In the genomic region with DNA sequence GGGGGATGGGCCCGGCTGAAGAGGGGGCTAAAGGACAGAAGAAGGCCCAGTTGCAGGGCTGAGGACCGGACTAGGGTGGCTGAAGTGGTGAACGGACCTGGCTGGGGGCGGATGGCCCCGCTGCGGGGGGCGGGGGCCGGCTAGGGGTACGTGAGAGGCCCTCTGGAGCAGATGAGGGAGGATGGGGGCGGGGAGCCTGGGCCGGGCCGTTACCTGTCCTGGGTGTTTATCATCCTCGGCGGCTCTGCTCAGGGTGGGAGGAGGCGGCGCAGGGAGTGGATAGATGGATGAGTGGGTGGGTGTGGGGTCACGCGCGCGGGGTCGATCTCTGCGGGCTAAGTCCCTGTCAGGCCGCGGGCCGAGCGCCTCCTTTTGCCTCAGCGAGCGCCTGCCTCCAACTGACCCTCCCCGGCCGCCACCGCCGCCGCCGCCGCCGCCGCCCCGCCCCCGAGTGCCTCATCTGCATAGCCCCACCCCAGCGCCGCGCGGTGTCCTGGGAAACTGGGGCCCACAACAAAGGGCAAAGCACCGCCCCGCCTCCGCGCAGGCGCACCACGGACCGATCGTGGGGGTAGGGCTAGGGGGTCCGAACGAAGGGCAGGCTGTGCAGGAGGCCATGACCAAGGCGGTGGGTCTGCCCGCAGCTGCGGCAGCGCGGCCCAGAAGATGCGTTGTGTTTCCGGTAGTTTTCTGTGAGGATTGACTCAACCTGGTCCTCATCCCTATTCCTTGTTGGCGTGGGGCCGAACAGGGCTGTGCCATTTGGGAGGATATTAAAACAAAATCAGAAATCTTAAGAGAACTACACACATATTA, we compare ENCODE assay signal across 8 cellular contexts.
A peak's percentile ranks its signal among the peaks of the same experiment; 100 is the strongest.
DNase-seq lines count a peak whose midpoint lies in the region; ATAC-seq, FAIRE-seq and TF ChIP-seq lines count a peak whose summit lies in the region.

No MANE protein-coding gene starts in this region.

- peak overlapping the region; percentile 98 for H2AFZ ChIP-seq in mammary epithelial cell (ENCODE audit: low read depth, low read length)
- H2AFZ ChIP-seq in smooth muscle cell (ENCODE audit: low read depth) = peak overlapping the region; percentile 77

- H3K27me3 ChIP-seq in mammary epithelial cell (ENCODE audit: insufficient read depth, low read length) (no peaks in the 10 kb centered on the region), smooth muscle cell (ENCODE audit: low read depth) (no peaks in the 10 kb centered on the region)

- DNase-seq in A549 (ENCODE audit: low read depth in 1 of 2, low spot score in 1 of 2) = peak; percentile 93 to 98
- peak; percentile 94 for DNase-seq in NCI-H2227 (lab: John Stamatoyannopoulos, UW; ENCODE audit: unreplicated experiment)
- peak; percentile 84 for DNase-seq in mammary epithelial cell
- peak; percentile 93 to 94 (median 94) for DNase-seq in immature natural killer cell
- DNase-seq in smooth muscle cell (lab: John Stamatoyannopoulos, UW; ENCODE audit: unreplicated experiment) = peak; percentile 93

- H3K4me2 ChIP-seq in A549 (peak overlapping the region; percentile 76), mammary epithelial cell (ENCODE audit: insufficient read depth, low read depth, low read length) (peak overlapping the region; percentile 91), smooth muscle cell (peak overlapping the region; percentile 96)

- TF ChIP-seq CTCF in A549 (IDR thresholded peaks at IDR 0.05) (peak; percentile 10; the same call in 1 of the 3 replicates), WI38 (IDR thresholded peaks at IDR 0.05; ENCODE audit: low read depth, low read length) (no peak), mammary epithelial cell (conservative IDR thresholded peaks at IDR 0.05 in 1 of 2, IDR thresholded peaks at IDR 0.05 in 1 of 2; ENCODE audit: extremely low read depth in 1 of 2, insufficient read depth in 1 of 2, low read depth in 1 of 2, low read length in 2 of 2) (no peak), smooth muscle cell (IDR thresholded peaks at IDR 0.05; ENCODE audit: borderline replicate concordance, insufficient read depth, poor library complexity, severe bottlenecking) (no peak)

- no peaks in the 10 kb centered on the region for H4K20me1 ChIP-seq in mammary epithelial cell (ENCODE audit: insufficient read depth, low read length)
- H4K20me1 ChIP-seq in smooth muscle cell (ENCODE audit: low read depth) = peaks cover 43% of the 10 kb centered on the region

- peaks cover 11 to 19% (median 17%) of the 10 kb centered on the region in 3 donors for H3K27me3 Mint-ChIP-seq in immature natural killer cell (ENCODE audit: low read depth in 3 of 3)

- peaks cover 19% of the 10 kb centered on the region for H3F3A ChIP-seq in smooth muscle cell (ENCODE audit: low read depth)

- intact Hi-C loops in mammary epithelial cell (cut with micrococcal nuclease) = no loop called here

- H3K9ac ChIP-seq in mammary epithelial cell (ENCODE audit: insufficient read depth, low read length) = peak overlapping the region; percentile 85
- peak overlapping the region; percentile 88 for H3K9ac ChIP-seq in smooth muscle cell (ENCODE audit: low read depth)

- dilution Hi-C loops in mammary epithelial cell (cut with HindIII; ENCODE audit: low sequenced_read_pairs) = no loop called here

- WGBS in A549 (ENCODE audit: missing lambda C conversion rate) = 3% methylated on average over 30 of the region's 62 CpGs
- WGBS in mammary epithelial cell (ENCODE audit: low coverage, missing lambda C conversion rate) = 2% methylated on average over 10 of the region's 62 CpGs
- 3% methylated on average over 36 of the region's 62 CpGs for WGBS in smooth muscle cell (ENCODE audit: low lambda C conversion rate)

- H3K27ac ChIP-seq in A549 (peak overlapping the region; percentile 88 to 94), mammary epithelial cell (ENCODE audit: insufficient read depth, low read depth, low read length) (peak overlapping the region; percentile 54), smooth muscle cell (ENCODE audit: low read depth) (peak overlapping the region; percentile 80)

- H3K36me3 Mint-ChIP-seq in immature natural killer cell = no peaks in the 10 kb centered on the region

- peak overlapping the region; percentile 83 to 94 (median 90) for H3K27ac Mint-ChIP-seq in immature natural killer cell

- H3K4me1 ChIP-seq in A549 (peaks cover 47% of the 10 kb centered on the region), mammary epithelial cell (ENCODE audit: insufficient read depth, low read length) (peaks cover 41% of the 10 kb centered on the region), smooth muscle cell (ENCODE audit: low read depth) (peaks cover 38% of the 10 kb centered on the region)

- POLR2A ChIA-PET in A549 (lab: Yijun Ruan, JAX) = interaction anchor here (0.6 kb wide), 1 partner anchor 21 kb away, joined by 4 read pairs; no protein-coding TSS in a partner anchor

- peaks cover 43 to 57% of the 10 kb centered on the region in 2 donors for H3K4me1 Mint-ChIP-seq in immature natural killer cell

- no peak for FAIRE-seq in A549 (lab: Jason Lieb, UNC)

- H3K4me3 ChIP-seq in A549 = peak overlapping the region; percentile 75
- peak overlapping the region; percentile 88 for H3K4me3 ChIP-seq in WI38 (ENCODE audit: low read depth, low read length)
- H3K4me3 ChIP-seq in mammary epithelial cell (replicated peaks in 1 of 3; ENCODE audit: insufficient read depth in 1 of 3, low read depth in 2 of 3, low read length in 3 of 3) = peak overlapping the region; percentile 70 to 91 (median 88)
- H3K4me3 ChIP-seq in smooth muscle cell = peak overlapping the region; percentile 81

- H3K4me3 Mint-ChIP-seq in immature natural killer cell = peak overlapping the region; percentile 82 to 94 (median 91)

- no TSS peak for BruUV-seq in mammary epithelial cell (replicated peaks; lab: Mats Ljungman, UMichigan)

- ATAC-seq in A549 = peak; percentile 93 to 95
- ATAC-seq in GM18873 (IDR thresholded peaks at IDR 0.05; ENCODE audit: low FRiP score, unreplicated experiment) = peak; percentile 68
- peak; percentile 92 for ATAC-seq in HG03139 (IDR thresholded peaks at IDR 0.05; ENCODE audit: unreplicated experiment)

- no peaks in the 10 kb centered on the region for H3K36me3 ChIP-seq in mammary epithelial cell (ENCODE audit: insufficient read depth, low read length)
- H3K36me3 ChIP-seq in smooth muscle cell (ENCODE audit: low read depth) = no peaks in the 10 kb centered on the region

- CTCF ChIA-PET in A549 (lab: Yijun Ruan, JAX) (interaction anchor here (0.8 to 44.5 kb wide), 7 partner anchors 12 to 212 kb away, joined by 3 to 1052 read pairs (median 121); no protein-coding TSS in a partner anchor), mammary epithelial cell (lab: Charles Lee; ENCODE audit: low non-redundant PET) (no interaction called here)

- H3K9me3 Mint-ChIP-seq in immature natural killer cell = peaks cover 0 to 1% (median 0%) of the 10 kb centered on the region in 6 donors

- H3K9me3 ChIP-seq in A549 (no peaks in the 10 kb centered on the region), mammary epithelial cell (replicated peaks; ENCODE audit: insufficient read depth, low read length) (no peaks in the 10 kb centered on the region), smooth muscle cell (replicated peaks; ENCODE audit: low read depth) (no peaks in the 10 kb centered on the region)

- H3K79me2 ChIP-seq in mammary epithelial cell (ENCODE audit: insufficient read depth, low read length) (peaks cover 49% of the 10 kb centered on the region), smooth muscle cell (ENCODE audit: low read depth) (peaks cover 49% of the 10 kb centered on the region)

- peak; percentile 98 for TF ChIP-seq POLR2A in A549 (IDR thresholded peaks at IDR 0.05; ENCODE audit: low read length)

- TF ChIP-seq EP300 in A549 (IDR thresholded peaks at IDR 0.05) = no peak; a peak in 1 of 5 replicates

- in situ Hi-C loops in mammary epithelial cell (cut with MboI; ENCODE audit: low sequenced_read_pairs in 2 of 2) = no loop called here

- TF ChIP-seq RAD21 in A549 (conservative IDR thresholded peaks at IDR 0.05 in 1 of 2, IDR thresholded peaks at IDR 0.05 in 1 of 2) = no peak

TF ChIP-seq in A549, 52 proteins besides CTCF, POLR2A, EP300 and RAD21 (continues in another document):
- TF ChIP-seq BHLHE40 (IDR thresholded peaks at IDR 0.05; ENCODE audit: low read depth, low read length) (no peak), MYC (IDR thresholded peaks at IDR 0.05; ENCODE audit: borderline replicate concordance, low read length) (no peak), POLR2AphosphoS2 (conservative IDR thresholded peaks at IDR 0.05; ENCODE audit: low read length) (0 out of 2 replicates have a peak, but pooled peaks have one; percentile 66), FOXS1 (CRISPR knock-in tag; IDR thresholded peaks at IDR 0.05) (no peak), BCL3 (IDR thresholded peaks at IDR 0.05) (peak; percentile 80), ESRRA (IDR thresholded peaks at IDR 0.05; ENCODE audit: borderline replicate concordance, low read length) (no peak), RARB (CRISPR knock-in tag; IDR thresholded peaks at IDR 0.05) (no peak), RCOR1 (IDR thresholded peaks at IDR 0.05; ENCODE audit: low read depth, low read length) (no peak), PHF8 (IDR thresholded peaks at IDR 0.05; ENCODE audit: borderline replicate concordance, low read depth) (peak; percentile 57), ZSCAN20 (CRISPR knock-in tag; IDR thresholded peaks at IDR 0.05) (no peak), JUNB (IDR thresholded peaks at IDR 0.05) (no peak), JUN (IDR thresholded peaks at IDR 0.05) (peak; percentile 41 to 87; a peak in 4 of 5 replicates)
- TF ChIP-seq, protein P1, sequence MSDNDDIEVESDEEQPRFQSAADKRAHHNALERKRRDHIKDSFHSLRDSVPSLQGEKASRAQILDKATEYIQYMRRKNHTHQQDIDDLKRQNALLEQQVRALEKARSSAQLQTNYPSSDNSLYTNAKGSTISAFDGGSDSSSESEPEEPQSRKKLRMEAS (IDR thresholded peaks at IDR 0.05) = peak; percentile 28

Comparison
In these comparisons a context has a peak if more than half of its experiments do, and no peak if none do; other contexts are left out.
1. Peak in every context shown above with its lines: DNase-seq, ATAC-seq, H3K4me3 ChIP-seq and H3K27ac ChIP-seq.